ENCODE assay signal across 23 cellular contexts in the genomic region with DNA sequence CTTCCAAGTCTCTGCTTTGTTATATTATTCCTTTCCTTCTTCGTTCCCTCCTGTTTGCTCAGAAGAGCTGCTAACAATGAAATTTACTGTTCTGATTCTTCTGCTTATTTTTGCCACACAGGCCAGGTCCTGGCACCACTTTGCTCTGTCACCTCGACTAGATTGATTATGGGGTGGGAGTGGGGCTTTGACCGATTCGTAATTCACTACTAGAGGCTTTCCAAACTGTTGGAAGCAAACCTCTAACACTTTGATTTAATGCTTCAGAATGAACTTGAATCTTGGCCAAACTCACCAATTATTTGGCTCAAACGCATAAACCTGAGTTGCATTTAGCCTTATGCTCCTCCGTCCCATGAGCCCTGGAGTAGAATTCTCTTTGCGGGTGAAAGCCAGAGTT.
A peak's percentile ranks its signal among the peaks of the same experiment; 100 is the strongest.
DNase-seq lines count a peak whose midpoint lies in the region; ATAC-seq, FAIRE-seq and TF ChIP-seq lines count a peak whose summit lies in the region.
"Had no signal": no experiment of that assay in that cellular context is flagged by ENCODE, and none has a peak within 500 bp of the region (broad histone marks: within the 10 kb centered on the region; RNA-seq: fewer than 3 reads in every experiment).

No MANE protein-coding gene starts in this region.

- H2BK120ac ChIP-seq in IMR-90 (ENCODE audit: low read depth, low read length), result no peak overlapping the region

- peaks cover 42% of the 10 kb centered on the region for H3K4me1 Mint-ChIP-seq in nephron progenitor cell
- H3K4me1 Mint-ChIP-seq: CD8-positive, alpha-beta memory T cell had no signal

- H3K18ac ChIP-seq in IMR-90 (ENCODE audit: low read depth, low read length), result no peak overlapping the region

- H2BK15ac ChIP-seq in IMR-90 (ENCODE audit: low read depth, low read length), result no peak overlapping the region

- no peaks in the 10 kb centered on the region; the same call in 1 of the 2 replicates for H3K9me1 ChIP-seq in IMR-90 (ENCODE audit: insufficient read depth, low read length)

- CTCF ChIA-PET in IMR-90 (lab: Yijun Ruan, JAX), result no interaction called here
- CTCF ChIA-PET in GM12878 (lab: Yijun Ruan, JAX), result no interaction called here

- peaks cover 6% of the 10 kb centered on the region; the same call in 1 of the 2 replicates for H3K4me1 ChIP-seq in IMR-90 (ENCODE audit: control insufficient read depth, insufficient read depth, low read length)
- no peaks in the 10 kb centered on the region for H3K4me1 ChIP-seq in GM12878 (ENCODE audit: control insufficient read depth, insufficient read depth, low read length)
- H3K4me1 ChIP-seq in stomach smooth muscle (ENCODE audit: control insufficient read depth, insufficient read depth, low read length), result peaks cover 21% of the 10 kb centered on the region

- H3K14ac ChIP-seq in IMR-90 (replicated peaks; ENCODE audit: low read depth, low read length), result no peak overlapping the region

- H3K4me2 ChIP-seq in IMR-90 (ENCODE audit: low read depth, low read length), result no peak overlapping the region
- no peak overlapping the region for H3K4me2 ChIP-seq in GM12878 (ENCODE audit: control insufficient read depth, insufficient read depth)
- H3K4me2 ChIP-seq: KMS-11 had no signal

- WGBS in IMR-90 (ENCODE audit: extremely low coverage in 2 of 2, insufficient read length in 1 of 2), 2 experiments, result no CpG with 5 or more reads among the region's 7 CpGs
- 23% methylated on average over 7 of the region's 7 CpGs for WGBS in GM12878 (ENCODE audit: insufficient coverage, insufficient replicate concordance, low lambda C conversion rate, missing lambda C conversion rate)

- H2AFZ ChIP-seq in IMR-90 (replicated peaks; ENCODE audit: low read length, poor library complexity) (no peak overlapping the region), GM12878 (ENCODE audit: control insufficient read depth, low read depth, low read length) (no peak overlapping the region)

- TF ChIP-seq RAD21 in IMR-90 (IDR thresholded peaks at IDR 0.05; ENCODE audit: low read length), result no peak
- TF ChIP-seq RAD21 in GM12878 (IDR thresholded peaks at IDR 0.05; ENCODE audit: insufficient read depth, low read depth, low read length), result no peak

- H3K4me3 ChIP-seq in IMR-90 (ENCODE audit: insufficient read depth, low read depth, low read length) (no peak overlapping the region), GM12878 (no peak overlapping the region), stomach smooth muscle (ENCODE audit: low read length in 2 of 2) (peak overlapping the region in 1 of 2 donors; percentile 23)

- H3K79me2 ChIP-seq in GM12878 (ENCODE audit: control insufficient read depth, insufficient read depth, low read length), result no peaks in the 10 kb centered on the region

- H3K9ac ChIP-seq in IMR-90 (ENCODE audit: low read depth, low read length), result no peak overlapping the region
- no peak overlapping the region for H3K9ac ChIP-seq in GM12878 (ENCODE audit: control insufficient read depth, insufficient read depth, low read length)
- H3K9ac ChIP-seq in stomach smooth muscle (ENCODE audit: low read length in 2 of 2), result no peak overlapping the region
- H3K9ac ChIP-seq: KMS-11 had no signal

- peaks cover 9% of the 10 kb centered on the region for H3K27me3 Mint-ChIP-seq in nephron progenitor cell (ENCODE audit: low read depth, poor library complexity)
- H3K27me3 Mint-ChIP-seq: CD8-positive, alpha-beta memory T cell had no signal

- TF ChIP-seq CTCF in IMR-90 (conservative IDR thresholded peaks at IDR 0.05; ENCODE audit: low read depth, low read length) (no peak), GM12878 (IDR thresholded peaks at IDR 0.05 in 2 of 3, conservative IDR thresholded peaks at IDR 0.05 in 1 of 3; ENCODE audit: control insufficient read depth in 2 of 3, extremely low read depth in 1 of 3, insufficient read depth in 1 of 3, low read depth in 3 of 3, low read length in 3 of 3) (no peak), nephron progenitor cell (IDR thresholded peaks at IDR 0.05) (no peak), omental fat pad (IDR thresholded peaks at IDR 0.05) (no peak)

- H3K9me3 ChIP-seq in IMR-90 (ENCODE audit: control insufficient read depth, insufficient read depth, low read length) (no peaks in the 10 kb centered on the region), GM12878 (replicated peaks; ENCODE audit: control insufficient read depth, insufficient read depth, low read length) (no peaks in the 10 kb centered on the region), stomach smooth muscle (ENCODE audit: control insufficient read depth in 2 of 2, low read length in 2 of 2) (no peaks in the 10 kb centered on the region)

- POLR2A ChIA-PET in IMR-90 (lab: Charles Lee; ENCODE audit: unreplicated experiment) (no interaction called here), GM12878 (lab: Charles Lee) (no interaction called here)

- no peak overlapping the region for H4K5ac ChIP-seq in IMR-90 (ENCODE audit: low read depth, low read length)

- H2AK9ac ChIP-seq in IMR-90 (replicated peaks; ENCODE audit: low read depth, low read length, poor library complexity), result no peak overlapping the region

- peak; percentile 13 for FAIRE-seq in GM12878 (lab: Jason Lieb, UNC)
- FAIRE-seq: A204.1, HTR-8/SVneo had no signal

- no peak overlapping the region for H3K27ac ChIP-seq in IMR-90 (ENCODE audit: insufficient read depth, low read length)
- H3K27ac ChIP-seq in GM12878 (ENCODE audit: control insufficient read depth, insufficient read depth), result no peak overlapping the region
- H3K27ac ChIP-seq in stomach smooth muscle (ENCODE audit: low read length), result peak overlapping the region; percentile 43
- H3K27ac ChIP-seq: C4-2B, KMS-11 had no signal

- no peak overlapping the region for H4K91ac ChIP-seq in IMR-90 (ENCODE audit: insufficient read depth, low read depth, low read length)

- H3K9me3 Mint-ChIP-seq in nephron progenitor cell, result no peaks in the 10 kb centered on the region

- intact Hi-C loops in IMR-90 (cut with micrococcal nuclease) (no loop called here), GM12878 (cut with micrococcal nuclease; ENCODE audit: unreplicated experiment) (no loop called here)

- H3K79me1 ChIP-seq in IMR-90 (ENCODE audit: low read depth in 1 of 2, low read length in 2 of 2), result no peaks in the 10 kb centered on the region

- H2BK20ac ChIP-seq in IMR-90 (ENCODE audit: low read depth, low read length), result no peak overlapping the region

- H3K27me3 ChIP-seq in IMR-90 (ENCODE audit: control insufficient read depth, insufficient read depth, low read length) (no peaks in the 10 kb centered on the region), GM12878 (replicated peaks in 1 of 2; ENCODE audit: control insufficient read depth in 2 of 2, insufficient read depth in 2 of 2, low read length in 1 of 2) (no peaks in the 10 kb centered on the region), stomach smooth muscle (ENCODE audit: control insufficient read depth in 1 of 2, insufficient read depth in 2 of 2, low read length in 2 of 2) (no peaks in the 10 kb centered on the region)

- peak overlapping the region; percentile 60 for H3K27ac Mint-ChIP-seq in nephron progenitor cell
- H3K27ac Mint-ChIP-seq: CD8-positive, alpha-beta memory T cell had no signal

- H3K4ac ChIP-seq in IMR-90 (ENCODE audit: low read depth, low read length), result no peak overlapping the region

- no peaks in the 10 kb centered on the region for H3K36me3 Mint-ChIP-seq in nephron progenitor cell (ENCODE audit: low read depth)

- H3K36me3 ChIP-seq in IMR-90 (ENCODE audit: control insufficient read depth, insufficient read depth, low read length) (no peaks in the 10 kb centered on the region), GM12878 (ENCODE audit: control insufficient read depth in 2 of 2, insufficient read depth in 2 of 2, low read length in 1 of 2) (no peaks in the 10 kb centered on the region), stomach smooth muscle (ENCODE audit: control insufficient read depth in 2 of 2, insufficient read depth in 2 of 2, low read length in 2 of 2) (no peaks in the 10 kb centered on the region)

- peak overlapping the region; percentile 9; the same call in 1 of the 2 replicates for H3K56ac ChIP-seq in IMR-90 (ENCODE audit: extremely low read depth, insufficient read depth, low read length)

- RAD21 ChIA-PET in GM12878 (lab: Charles Lee; ENCODE audit: unreplicated experiment), result no interaction called here

- H4K20me1 ChIP-seq in IMR-90 (ENCODE audit: insufficient read depth, low read length) (no peaks in the 10 kb centered on the region), GM12878 (ENCODE audit: control insufficient read depth, insufficient read depth) (no peaks in the 10 kb centered on the region)

- no peak overlapping the region for H3K23ac ChIP-seq in IMR-90 (ENCODE audit: low read depth, low read length)

- ATAC-seq in IMR-90 (ENCODE audit: low read depth), result no peak
- ATAC-seq in GM12878, result no peak
- no peak for ATAC-seq in omental fat pad (ENCODE audit: low FRiP score)
- ATAC-seq in GM18868 (IDR thresholded peaks at IDR 0.05; ENCODE audit: unreplicated experiment), result no peak
- ATAC-seq: Panc1, SK-N-SH treated with all-trans-retinoic acid at 6 μM for 48 hours had no signal

- in situ Hi-C loops in IMR-90 (cut with MboI; ENCODE audit: low sequenced_read_pairs) (no loop called here), GM12878 (cut with MboI) (no loop called here)

- no peak for DNase-seq in IMR-90
- no peak for DNase-seq in GM12878 (ENCODE audit: low read depth, low spot score)
- no peak for DNase-seq in nephron progenitor cell
- DNase-seq in omental fat pad (ENCODE audit: low spot score), result no peak
- DNase-seq in NCI-H1105 (lab: John Stamatoyannopoulos, UW), result no peak
- DNase-seq: CD8-positive, alpha-beta memory T cell; GF-D8; H7; NCI-H1092 treated with DMSO at 0.1 percent for 48 hours; NCI-H146; NCI-H2029; NCI-H2227 treated with DMSO at 0.1 percent for 48 hours; NCI-H524; NCI-H774; NK-92 treated with Interleukin-12 subunit alpha and Interleukin-12 subunit beta, amount 100 ng/mL, for 24 hours had no signal

- H2AK5ac ChIP-seq in IMR-90 (ENCODE audit: low read depth, low read length), result no peak overlapping the region

- dilution Hi-C loops in IMR-90 (cut with HindIII; ENCODE audit: low sequenced_read_pairs, unreplicated experiment), result no loop called here

- TF ChIP-seq EP300 in GM12878 (IDR thresholded peaks at IDR 0.05; ENCODE audit: borderline replicate concordance in 1 of 2, control insufficient read depth in 1 of 2, low read depth in 2 of 2, low read length in 2 of 2), result no peak

- H2BK5ac ChIP-seq in IMR-90 (ENCODE audit: low read depth, low read length, poor library complexity, severe bottlenecking), result no peak overlapping the region

- BruUV-seq in IMR-90 (replicated peaks; lab: Mats Ljungman, UMichigan), result no TSS peak
- BruUV-seq in GM12878 (replicated peaks; lab: Mats Ljungman, UMichigan), result no TSS peak

- TF ChIP-seq POLR2A in IMR-90 (IDR thresholded peaks at IDR 0.05; ENCODE audit: low read depth, low read length), result no peak
- TF ChIP-seq POLR2A in GM12878 (IDR thresholded peaks at IDR 0.05; ENCODE audit: low read depth, low read length), result no peak

- H3K4me3 Mint-ChIP-seq in nephron progenitor cell, result peak overlapping the region; percentile 30
- H3K4me3 Mint-ChIP-seq: CD8-positive, alpha-beta memory T cell had no signal

- SMC1A ChIA-PET in GM12878 (lab: Charles Lee; ENCODE audit: uncharacterized antibody, unreplicated experiment), result no interaction called here

- no peak overlapping the region for H4K8ac ChIP-seq in IMR-90 (ENCODE audit: low read depth in 2 of 2, low read length in 2 of 2)

TF ChIP-seq in IMR-90, 13 proteins besides CTCF, POLR2A, EP300 and RAD21 (continues in another document):
- no peak for TF ChIP-seq SMC3 (IDR thresholded peaks at IDR 0.05; ENCODE audit: low read depth, low read length)

TF ChIP-seq in GM12878, 131 proteins besides CTCF, POLR2A, EP300 and RAD21 (continues in another document):
- TF ChIP-seq CHD1 (IDR thresholded peaks at IDR 0.05; ENCODE audit: low read depth, low read length), result no peak
